Comparison of ENCODE assay signal across 10 cellular contexts in genomic region chr12:48981757-48982157, GRCh38. TPM values are rescaled to one million over a fixed set of nuclear protein-coding genes. Genes with fewer than 3 reads are reported as not detected.
DNase-seq lines count a peak whose midpoint lies in the region; TF ChIP-seq lines count a peak whose summit lies in the region.
"Had no signal": no experiment of that assay in that cellular context is flagged by ENCODE, and none has a peak within 500 bp of the region (broad histone marks: within the 10 kb centered on the region; RNA-seq: fewer than 3 reads in every experiment).

No MANE protein-coding gene starts in this region.

- no peak overlapping the region for H3K27ac ChIP-seq in ectodermal cell (ENCODE audit: insufficient read depth, low read depth, low read length, poor library complexity, severe bottlenecking)
- no peak overlapping the region for H3K27ac ChIP-seq in neuronal stem cell (replicated peaks; ENCODE audit: low read length)
- peak overlapping the region in 2 of 8 donors; percentile 57 to 76 for H3K27ac ChIP-seq in spleen

- no peak overlapping the region for H4K8ac ChIP-seq in neuronal stem cell (ENCODE audit: low read depth, low read length)

- intact Hi-C loops in Caco-2 (cut with micrococcal nuclease; ENCODE audit: unreplicated experiment): loop anchor here (1.0 kb wide), 1 partner anchor 33 kb away; no protein-coding TSS in a partner anchor
- intact Hi-C loops in spleen (cut with DNase I; ENCODE audit: low total_unique reads): no loop called here

- peak overlapping the region; percentile 57 for H2AFZ ChIP-seq in neuronal stem cell (ENCODE audit: low read length)

- H3K27me3 ChIP-seq in Caco-2 (replicated peaks; ENCODE audit: control insufficient read depth, insufficient read depth, low read length) (peaks cover 14% of the 10 kb centered on the region), NT2/D1 (ENCODE audit: insufficient read depth, insufficient read length) (peaks cover 81% of the 10 kb centered on the region), ectodermal cell (ENCODE audit: control insufficient read depth, insufficient read depth, low read length, poor library complexity, severe bottlenecking) (peaks cover 91% of the 10 kb centered on the region), neuronal stem cell (ENCODE audit: control insufficient read depth in 3 of 3, insufficient read depth in 3 of 3, low read depth in 1 of 3, low read length in 3 of 3) (peaks cover 74 to 98% (median 95%) of the 10 kb centered on the region in 3 experiments), spleen (replicated peaks in 1 of 7) (peaks cover 0 to 97% (median 64%) of the 10 kb centered on the region in 7 donors)

- CTCF ChIA-PET in Caco-2 (lab: Charles Lee): interaction anchor here (0.7 to 7.8 kb wide), 8 partner anchors 10 to 229 kb away, joined by 3 to 90 read pairs (median 9); partner anchors contain the start of gene DDN

- peak overlapping the region; percentile 93 for H3K18ac ChIP-seq in neuronal stem cell (ENCODE audit: low read length)

- peak overlapping the region; percentile 49 for H3K14ac ChIP-seq in neuronal stem cell (ENCODE audit: low read length)

- H3K36me3 ChIP-seq in Caco-2 (ENCODE audit: control insufficient read depth, insufficient read depth, low read length) (no peaks in the 10 kb centered on the region), NT2/D1 (ENCODE audit: insufficient read depth, insufficient read length, low read length) (no peaks in the 10 kb centered on the region), ectodermal cell (ENCODE audit: control insufficient read depth, insufficient read depth, low read length) (peaks cover 6% of the 10 kb centered on the region), neuronal stem cell (replicated peaks in 1 of 2; ENCODE audit: control insufficient read depth in 2 of 2, insufficient read depth in 2 of 2, low read length in 2 of 2) (no peaks in the 10 kb centered on the region), spleen (no peaks in the 10 kb centered on the region)

- H3K27me3 Mint-ChIP-seq in Caco-2 (ENCODE audit: insufficient read depth, unreplicated experiment): peaks cover 32% of the 10 kb centered on the region

- H3K9ac ChIP-seq in NT2/D1 (ENCODE audit: insufficient read length, low read depth): no peak overlapping the region
- H3K9ac ChIP-seq in neuronal stem cell (ENCODE audit: low read depth, low read length, poor library complexity): peak overlapping the region; percentile 74

- H2BK12ac ChIP-seq in neuronal stem cell (ENCODE audit: low read length): no peak overlapping the region

- no peak overlapping the region for H2BK5ac ChIP-seq in neuronal stem cell (ENCODE audit: low read length)

- DNase-seq in Caco-2 (no peak), NT2/D1 (ENCODE audit: low read depth, low spot score) (no peak), neuronal stem cell (ENCODE audit: low spot score) (no peak), SHP77 treated with DMSO at 0.1 percent for 48 hours (lab: John Stamatoyannopoulos, UW) (no peak), spleen (no peak), activated gamma-delta T cell treated with Interleukin-2 at 50 U/mL for 16 hours (no peak), NCI-H446 treated with DMSO at 0.1 percent for 48 hours (lab: John Stamatoyannopoulos, UW) (no peak)
- DNase-seq: NCI-H345 had no signal

- H3K27ac Mint-ChIP-seq in Caco-2 (ENCODE audit: unreplicated experiment): peak overlapping the region; percentile 14

- H3K4me1 ChIP-seq in Caco-2 (peaks cover 23% of the 10 kb centered on the region), NT2/D1 (ENCODE audit: insufficient read depth, insufficient read length) (peaks cover 29% of the 10 kb centered on the region), ectodermal cell (ENCODE audit: control insufficient read depth, insufficient read depth, low read length) (peaks cover 61% of the 10 kb centered on the region), neuronal stem cell (ENCODE audit: control insufficient read depth in 2 of 2, insufficient read depth in 1 of 2, low read depth in 1 of 2, low read length in 2 of 2) (peaks cover 7 to 27% of the 10 kb centered on the region in 2 donors), spleen (peaks cover 37 to 50% (median 44%) of the 10 kb centered on the region in 6 donors)

- no peak overlapping the region for H4K91ac ChIP-seq in neuronal stem cell (ENCODE audit: low read depth, low read length, poor library complexity)

- peak overlapping the region; percentile 29 for H3K4me2 ChIP-seq in neuronal stem cell (ENCODE audit: insufficient read depth, low read length, poor library complexity, severe bottlenecking)

- TF ChIP-seq POLR2A in spleen (IDR thresholded peaks at IDR 0.05): no peak

- TF ChIP-seq CTCF in Caco-2 (IDR thresholded peaks at IDR 0.05; ENCODE audit: insufficient read depth in 1 of 2, low read depth in 1 of 2, low read length in 1 of 2, severe bottlenecking in 1 of 2, unreplicated experiment in 1 of 2) (no peak), spleen (IDR thresholded peaks at IDR 0.05 in 8 of 11, conservative IDR thresholded peaks at IDR 0.05 in 3 of 11) (no peak)

- H3K9me3 ChIP-seq in Caco-2 (no peaks in the 10 kb centered on the region), NT2/D1 (ENCODE audit: insufficient read depth, low read length) (peaks cover 16% of the 10 kb centered on the region; the same call in 1 of the 2 replicates), ectodermal cell (ENCODE audit: control insufficient read depth, low read length) (no peaks in the 10 kb centered on the region), neuronal stem cell (replicated peaks in 1 of 2; ENCODE audit: control insufficient read depth in 2 of 2, insufficient read depth in 1 of 2, low read depth in 1 of 2, low read length in 2 of 2) (peaks cover 0 to 5% of the 10 kb centered on the region in 2 donors), spleen (no peaks in the 10 kb centered on the region)

- H3K9me3 Mint-ChIP-seq in Caco-2 (ENCODE audit: unreplicated experiment): no peaks in the 10 kb centered on the region

- no peaks in the 10 kb centered on the region for H3K79me1 ChIP-seq in neuronal stem cell (ENCODE audit: low read depth, low read length)

- H3K4me3 Mint-ChIP-seq in Caco-2 (ENCODE audit: unreplicated experiment): peak overlapping the region; percentile 80

- H2BK120ac ChIP-seq in neuronal stem cell (ENCODE audit: low read depth, low read length): no peak overlapping the region

- POLR2A ChIA-PET in Caco-2 (lab: Charles Lee): no interaction called here

- peak overlapping the region; percentile 48 for H3K4me3 ChIP-seq in Caco-2 (ENCODE audit: low read depth, low read length)
- H3K4me3 ChIP-seq in NT2/D1 (ENCODE audit: insufficient read length, low read depth): peak overlapping the region; percentile 43
- peak overlapping the region; percentile 57 for H3K4me3 ChIP-seq in ectodermal cell (ENCODE audit: insufficient read depth, low read depth, low read length)
- no peak overlapping the region for H3K4me3 ChIP-seq in neuronal stem cell (ENCODE audit: low read length in 2 of 2)
- H3K4me3 ChIP-seq in spleen: peak overlapping the region in 3 of 8 donors; percentile 50 to 74 (median 53)

- H2AK5ac ChIP-seq in neuronal stem cell (ENCODE audit: low read depth, low read length): no peak overlapping the region

- H3K4me1 Mint-ChIP-seq in Caco-2 (ENCODE audit: low read depth, unreplicated experiment): peaks cover 17% of the 10 kb centered on the region

- no TSS peak for BruUV-seq in Caco-2 (replicated peaks; lab: Mats Ljungman, UMichigan)

- WGBS in ectodermal cell, 2 experiments: 22 to 25% methylated on average over 13 of the region's 13 CpGs
- WGBS in neuronal stem cell (ENCODE audit: extremely low coverage in 2 of 2, insufficient read length in 2 of 2, insufficient replicate concordance in 1 of 2), 2 donors: no CpG with 5 or more reads among the region's 13 CpGs
- 13 to 19% (median 14%) methylated on average over 13 of the region's 13 CpGs for WGBS in spleen, 5 donors

- peaks cover 23% of the 10 kb centered on the region for H3K36me3 Mint-ChIP-seq in Caco-2 (ENCODE audit: insufficient read depth, unreplicated experiment)

- no peak overlapping the region for H3K4ac ChIP-seq in neuronal stem cell (ENCODE audit: low read length)

- peak overlapping the region; percentile 91 for H3K23ac ChIP-seq in neuronal stem cell (ENCODE audit: low read depth, low read length, poor library complexity)

- no peak overlapping the region for H2BK15ac ChIP-seq in neuronal stem cell (ENCODE audit: low read length)

RNA-seq across cellular contexts. Expression of gene WNT1, which starts 3.6 kb away (rescaled TPM):
- 0.63 TPM in 1 of 2 replicates, not detected in the other for total RNA-seq in Caco-2 (2022)
- polyA plus RNA-seq in ectodermal cell (2013, experiment 1 of 4): 98.6 TPM
- 111 TPM for polyA plus RNA-seq in ectodermal cell (2013, experiment 2 of 4)
- 122 TPM for polyA plus RNA-seq in ectodermal cell (2013, experiment 3 of 4)
- polyA plus RNA-seq in ectodermal cell (2013, experiment 4 of 4): 116 TPM
- polyA plus RNA-seq in neuronal stem cell (2013, experiment 1 of 2): 0.11 TPM
- 0.03 TPM for polyA plus RNA-seq in neuronal stem cell (2013, experiment 2 of 2)
- total RNA-seq in spleen: under 1 TPM in 3 of 7 donors, not detected in 4; 0.23 to 0.52 (median 0.41) TPM
- polyA plus RNA-seq in spleen: under 1 TPM in 1 of 3 donors, not detected in 2; 0.06 TPM
- total RNA-seq: M059J had no signal

RNA-seq across cellular contexts. Expression of gene WNT10B, which starts 10.2 kb away (rescaled TPM):
- total RNA-seq in Caco-2 (2022) (4.2 and 4.4 TPM in 2 replicates), spleen (1 to 10 TPM in 6 of 7 donors, under 1 TPM in 1; 0.59 to 2.9 (median 2.0) TPM)
- 31.1 TPM for polyA plus RNA-seq in ectodermal cell (2013, experiment 1 of 4)
- 28.7 TPM for polyA plus RNA-seq in ectodermal cell (2013, experiment 2 of 4)
- 25.6 TPM for polyA plus RNA-seq in ectodermal cell (2013, experiment 3 of 4)
- 26.8 TPM for polyA plus RNA-seq in ectodermal cell (2013, experiment 4 of 4)
- 0.04 TPM for polyA plus RNA-seq in neuronal stem cell (2013, experiment 1 of 2)
- not detected for polyA plus RNA-seq in neuronal stem cell (2013, experiment 2 of 2)
- 1 to 10 TPM; 2.5 to 5.4 (median 4.6) TPM for polyA plus RNA-seq in spleen

RNA-seq across cellular contexts. Expression of gene DDN, which starts 17.4 kb away (rescaled TPM):
- 1.7 and 1.9 TPM in 2 replicates for total RNA-seq in Caco-2 (2022)
- polyA plus RNA-seq in ectodermal cell (2013, experiment 1 of 4): 5.3 TPM
- polyA plus RNA-seq in ectodermal cell (2013, experiment 2 of 4): 5.0 TPM
- polyA plus RNA-seq in ectodermal cell (2013, experiment 3 of 4): 3.9 TPM
- 4.0 TPM for polyA plus RNA-seq in ectodermal cell (2013, experiment 4 of 4)
- polyA plus RNA-seq in neuronal stem cell (2013, experiment 1 of 2): 0.10 TPM
- polyA plus RNA-seq in neuronal stem cell (2013, experiment 2 of 2): 0.07 TPM
- total RNA-seq in spleen: 1 to 10 TPM in 1 of 7 donors, under 1 TPM in 5, not detected in 1; 0.15 to 2.0 (median 0.40) TPM
- polyA plus RNA-seq in spleen: under 1 TPM; 0.09 to 0.64 (median 0.42) TPM
- total RNA-seq: M059J had no signal

RNA-seq across cellular contexts. Expression of gene ARF3, which starts 24.5 kb away (rescaled TPM):
- 249 and 257 TPM in 2 replicates for total RNA-seq in Caco-2 (2022)
- polyA plus RNA-seq in ectodermal cell (2013, experiment 1 of 4): 277 TPM
- polyA plus RNA-seq in ectodermal cell (2013, experiment 2 of 4): 276 TPM
- polyA plus RNA-seq in ectodermal cell (2013, experiment 3 of 4): 131 TPM
- polyA plus RNA-seq in ectodermal cell (2013, experiment 4 of 4): 157 TPM
- 72.0 TPM for polyA plus RNA-seq in neuronal stem cell (2013, experiment 1 of 2)
- 77.4 TPM for polyA plus RNA-seq in neuronal stem cell (2013, experiment 2 of 2)
- total RNA-seq in spleen: 100 to 1,000 TPM in 4 of 7 donors, 10 to 100 TPM in 3; 66.8 to 152 (median 125) TPM
- 10 to 100 TPM; 22.2 to 54.1 (median 31.2) TPM for polyA plus RNA-seq in spleen

RNA-seq across cellular contexts. Expression of gene PRKAG1, which starts 36.8 kb away (rescaled TPM):
- total RNA-seq in Caco-2 (2022): 60.3 and 61.4 TPM in 2 replicates
- polyA plus RNA-seq in ectodermal cell (2013, experiment 1 of 4): 39.1 TPM
- 42.3 TPM for polyA plus RNA-seq in ectodermal cell (2013, experiment 2 of 4)
- 34.5 TPM for polyA plus RNA-seq in ectodermal cell (2013, experiment 3 of 4)
- polyA plus RNA-seq in ectodermal cell (2013, experiment 4 of 4): 37.3 TPM
- polyA plus RNA-seq in neuronal stem cell (2013, experiment 1 of 2): 36.1 TPM
- polyA plus RNA-seq in neuronal stem cell (2013, experiment 2 of 2): 34.4 TPM
- 10 to 100 TPM; 40.2 to 47.2 (median 44.6) TPM for total RNA-seq in spleen
- polyA plus RNA-seq in spleen: 10 to 100 TPM; 34.1 to 41.4 (median 39.8) TPM

Comparison
In these comparisons a context has a peak if more than half of its experiments do, and no peak if none do; other contexts are left out.
1. H3K4me3 ChIP-seq: peak in Caco-2 (single experiment), NT2/D1 (single experiment) and ectodermal cell (single experiment); none in neuronal stem cell (0 of 2).